Comparison of ENCODE assay signal across 22 cellular contexts in the genomic region with DNA sequence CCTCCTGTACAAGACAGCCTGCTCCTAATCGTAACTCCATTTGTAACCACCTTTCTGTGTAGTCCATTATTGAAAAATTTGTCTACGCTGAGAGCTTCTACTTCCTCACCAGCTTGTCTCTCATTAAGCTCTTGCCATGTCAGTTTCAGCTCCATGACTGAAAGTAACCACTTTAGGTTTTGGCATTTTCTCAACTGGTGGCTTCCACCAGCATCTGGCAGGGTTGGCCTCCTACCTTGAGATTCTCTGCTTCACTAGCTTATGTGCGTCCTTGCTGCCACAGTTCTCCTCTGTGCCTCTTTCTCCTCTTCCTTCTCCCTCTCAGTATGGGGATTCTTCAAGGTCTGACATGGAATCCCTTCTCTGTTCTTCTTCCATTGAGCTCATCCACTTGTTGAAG. TPM values are rescaled to one million over a fixed set of nuclear protein-coding genes. Genes with fewer than 3 reads are reported as not detected.
"Had no signal": no experiment of that assay in that cellular context is flagged by ENCODE, and none has a peak within 500 bp of the region (broad histone marks: within the 10 kb centered on the region; RNA-seq: fewer than 3 reads in every experiment).

No MANE protein-coding gene starts in this region.

- H3K4me1 Mint-ChIP-seq: endodermal cell; naive B cell; stimulated activated memory B cell treated with anti-CD40 and anti-IgM and Interleukin-4, amounts not matched to agents 10 μg/mL and 1 μg/mL and 100 μg/mL, for 72 hours had no signal

- H3K27ac Mint-ChIP-seq: endodermal cell; stimulated activated memory B cell treated with anti-CD40 and anti-IgM and Interleukin-4, amounts not matched to agents 10 μg/mL and 1 μg/mL and 100 μg/mL, for 72 hours; stimulated activated naive CD8-positive, alpha-beta T cell treated with anti-CD3 and anti-CD28 coated beads, Interleukin-15, Interleukin-2, amounts not matched to agents 100 ng/mL and 50 ng/mL, for 24 hours had no signal

- H3K27ac ChIP-seq: hepatocyte, neutrophil, psoas muscle, right lobe of liver, tibial artery, upper lobe of left lung, vagina had no signal

- H3K4me1 ChIP-seq: psoas muscle, right lobe of liver, tibial artery, upper lobe of left lung, vagina had no signal

- H3K36me3 ChIP-seq: tibial artery, vagina had no signal

- H3K4me3 Mint-ChIP-seq: endodermal cell; naive B cell; stimulated activated memory B cell treated with anti-CD40 and anti-IgM and Interleukin-4, amounts not matched to agents 10 μg/mL and 1 μg/mL and 100 μg/mL, for 72 hours; stimulated activated naive CD8-positive, alpha-beta T cell treated with anti-CD3 and anti-CD28 coated beads, Interleukin-15, Interleukin-2, amounts not matched to agents 100 ng/mL and 50 ng/mL, for 24 hours had no signal

- H3K27me3 ChIP-seq: hepatocyte, neutrophil, right lobe of liver, upper lobe of left lung, vagina had no signal

- DNase-seq: effector CD4-positive, alpha-beta T cell; endodermal cell; foreskin melanocyte; head of caudate nucleus; left colon; left ventricle myocardium superior; mesendoderm; naive B cell; psoas muscle; retina; right lobe of liver; stimulated activated CD4-positive, alpha-beta T cell treated with anti-CD3 and anti-CD28 coated beads, Interleukin-4, amount 100 ng/mL, for 1 hour; stimulated activated CD8-positive, alpha-beta memory T cell treated with anti-CD3 and anti-CD28 coated beads, Interleukin-4, amount 100 ng/mL, for 48 hours; tibial artery; upper lobe of left lung had no signal

- H3K4me3 ChIP-seq: hepatocyte, psoas muscle, right lobe of liver, tibial artery, upper lobe of left lung, vagina had no signal

- H3K9me3 ChIP-seq: neutrophil, psoas muscle, right lobe of liver, tibial artery, upper lobe of left lung, vagina had no signal

- H3K36me3 Mint-ChIP-seq: stimulated activated memory B cell treated with anti-CD40 and anti-IgM and Interleukin-4, amounts not matched to agents 10 μg/mL and 1 μg/mL and 100 μg/mL, for 72 hours had no signal

- H3K27me3 Mint-ChIP-seq: naive B cell; stimulated activated memory B cell treated with anti-CD40 and anti-IgM and Interleukin-4, amounts not matched to agents 10 μg/mL and 1 μg/mL and 100 μg/mL, for 72 hours; stimulated activated naive CD8-positive, alpha-beta T cell treated with anti-CD3 and anti-CD28 coated beads, Interleukin-15, Interleukin-2, amounts not matched to agents 100 ng/mL and 50 ng/mL, for 24 hours had no signal

- H3K9me3 Mint-ChIP-seq: endodermal cell; naive B cell; stimulated activated memory B cell treated with anti-CD40 and anti-IgM and Interleukin-4, amounts not matched to agents 10 μg/mL and 1 μg/mL and 100 μg/mL, for 72 hours; stimulated activated naive CD8-positive, alpha-beta T cell treated with anti-CD3 and anti-CD28 coated beads, Interleukin-15, Interleukin-2, amounts not matched to agents 100 ng/mL and 50 ng/mL, for 24 hours had no signal

- ATAC-seq: left colon; left ventricle myocardium superior; psoas muscle; right lobe of liver; stimulated activated memory B cell treated with anti-CD40 and anti-IgM and Interleukin-4, amounts not matched to agents 10 μg/mL and 1 μg/mL and 100 μg/mL, for 72 hours had no signal

RNA-seq across cellular contexts. Expression of a gene that starts 31.8 kb away (rescaled TPM):
- total RNA-seq: lung microvascular endothelial cell, psoas muscle, vagina had no signal
- polyA plus RNA-seq: neural cell, psoas muscle had no signal
